17 cellular contexts compared by ENCODE assay signal in genomic region chr18:74982946-74983635, GRCh38.
DNase-seq lines count a peak whose midpoint lies in the region; ATAC-seq, FAIRE-seq and TF ChIP-seq lines count a peak whose summit lies in the region.
"Had no signal": no experiment of that assay in that cellular context is flagged by ENCODE, and none has a peak within 500 bp of the region (broad histone marks: within the 10 kb centered on the region; RNA-seq: fewer than 3 reads in every experiment).

No MANE protein-coding gene starts in this region.

- peaks cover 1 to 38% (median 29%) of the 10 kb centered on the region in 5 donors for H3K36me3 Mint-ChIP-seq in naive thymus-derived CD4-positive, alpha-beta T cell

- H3K36me3 ChIP-seq in naive thymus-derived CD4-positive, alpha-beta T cell (ENCODE audit: control insufficient read depth in 2 of 3, insufficient read depth in 3 of 3, low read length in 3 of 3), result no peaks in the 10 kb centered on the region
- H3K36me3 ChIP-seq: colonic mucosa, vagina had no signal

- peak overlapping the region in 1 of 9 donors; percentile 65 for H3K27ac Mint-ChIP-seq in naive thymus-derived CD4-positive, alpha-beta T cell
- H3K27ac Mint-ChIP-seq: B cell; stimulated activated memory B cell treated with anti-CD40 and anti-IgM and Interleukin-4, amounts not matched to agents 10 μg/mL and 1 μg/mL and 100 μg/mL, for 72 hours had no signal

- peak overlapping the region; percentile 50 for H3K27ac ChIP-seq in HL-60 (replicated peaks)
- peak overlapping the region in 46 of 59 donors; percentile 0 to 78 (median 45) for H3K27ac ChIP-seq in dorsolateral prefrontal cortex
- no peak overlapping the region for H3K27ac ChIP-seq in naive thymus-derived CD4-positive, alpha-beta T cell (ENCODE audit: low read depth, low read length)
- H3K27ac ChIP-seq: colonic mucosa, vagina had no signal

- TF ChIP-seq CTCF in HL-60 (IDR thresholded peaks at IDR 0.05; ENCODE audit: insufficient read depth, low read length) (no peak), dorsolateral prefrontal cortex (IDR thresholded peaks at IDR 0.05 in 54 of 56, conservative IDR thresholded peaks at IDR 0.05 in 2 of 56; ENCODE audit: low read depth in 1 of 56, partially characterized antibody in 56 of 56) (no peak), D721Med (IDR thresholded peaks at IDR 0.05; ENCODE audit: insufficient read depth, missing control alignments) (no peak)

- H3K27me3 Mint-ChIP-seq in naive thymus-derived CD4-positive, alpha-beta T cell, result no peaks in the 10 kb centered on the region
- H3K27me3 Mint-ChIP-seq: B cell; stimulated activated memory B cell treated with anti-CD40 and anti-IgM and Interleukin-4, amounts not matched to agents 10 μg/mL and 1 μg/mL and 100 μg/mL, for 72 hours had no signal

- intact Hi-C loops in dorsolateral prefrontal cortex (cut with DNase I), result no loop called here
- intact Hi-C loops in naive thymus-derived CD4-positive, alpha-beta T cell (cut with micrococcal nuclease), result no loop called here

- no peak for DNase-seq in HL-60 (ENCODE audit: low read depth in 1 of 2, low spot score in 1 of 2)
- peak; percentile 99 for DNase-seq in NCI-H2081 treated with DMSO at 0.1 percent for 48 hours (lab: John Stamatoyannopoulos, UW)
- DNase-seq in dorsolateral prefrontal cortex, result no peak
- DNase-seq in naive thymus-derived CD4-positive, alpha-beta T cell, result no peak
- DNase-seq in NCI-H2196 (lab: John Stamatoyannopoulos, UW; ENCODE audit: unreplicated experiment), result no peak
- no peak for DNase-seq in D721Med (ENCODE audit: insufficient read length, low spot score)
- DNase-seq in NCI-H2227 treated with DMSO at 0.1 percent for 48 hours (lab: John Stamatoyannopoulos, UW), result no peak
- DNase-seq: activated effector memory CD4-positive, alpha-beta T cell treated with Interleukin-2 at 50 U/mL for 16 hours; aorta; colonic mucosa; DMS53; NCI-H345 had no signal

- CTCF ChIA-PET in naive thymus-derived CD4-positive, alpha-beta T cell (lab: Charles Lee), result no interaction called here

- no peaks in the 10 kb centered on the region for H3K27me3 ChIP-seq in HL-60 (ENCODE audit: insufficient read depth, poor library complexity, severe bottlenecking)
- no peaks in the 10 kb centered on the region for H3K27me3 ChIP-seq in dorsolateral prefrontal cortex
- no peaks in the 10 kb centered on the region for H3K27me3 ChIP-seq in naive thymus-derived CD4-positive, alpha-beta T cell (ENCODE audit: control insufficient read depth in 2 of 2, insufficient read depth in 2 of 2, low read length in 2 of 2)
- H3K27me3 ChIP-seq: colonic mucosa, vagina had no signal

- peaks cover 0 to 4% (median 0%) of the 10 kb centered on the region in 7 donors for H3K4me1 Mint-ChIP-seq in naive thymus-derived CD4-positive, alpha-beta T cell
- H3K4me1 Mint-ChIP-seq: B cell; neural crest cell; stimulated activated memory B cell treated with anti-CD40 and anti-IgM and Interleukin-4, amounts not matched to agents 10 μg/mL and 1 μg/mL and 100 μg/mL, for 72 hours had no signal

- H3K9me3 Mint-ChIP-seq in naive thymus-derived CD4-positive, alpha-beta T cell, result no peaks in the 10 kb centered on the region
- H3K9me3 Mint-ChIP-seq: stimulated activated memory B cell treated with anti-CD40 and anti-IgM and Interleukin-4, amounts not matched to agents 10 μg/mL and 1 μg/mL and 100 μg/mL, for 72 hours had no signal

- peak; percentile 86 for ATAC-seq in naive thymus-derived CD4-positive, alpha-beta T cell
- ATAC-seq in GM21723 (IDR thresholded peaks at IDR 0.05; ENCODE audit: unreplicated experiment), result no peak
- ATAC-seq: stimulated activated memory B cell treated with anti-CD40 and anti-IgM and Interleukin-4, amounts not matched to agents 10 μg/mL and 1 μg/mL and 100 μg/mL, for 72 hours had no signal

- no peaks in the 10 kb centered on the region for H3K9me3 ChIP-seq in naive thymus-derived CD4-positive, alpha-beta T cell (ENCODE audit: control insufficient read depth in 2 of 3, low read length in 3 of 3)
- H3K9me3 ChIP-seq: colonic mucosa, vagina had no signal

- H3K4me3 Mint-ChIP-seq in naive thymus-derived CD4-positive, alpha-beta T cell, result no peak overlapping the region
- H3K4me3 Mint-ChIP-seq: B cell; neural crest cell; stimulated activated memory B cell treated with anti-CD40 and anti-IgM and Interleukin-4, amounts not matched to agents 10 μg/mL and 1 μg/mL and 100 μg/mL, for 72 hours had no signal

- H3K4me1 ChIP-seq in naive thymus-derived CD4-positive, alpha-beta T cell (ENCODE audit: control insufficient read depth in 2 of 2, insufficient read depth in 2 of 2, low read length in 2 of 2), result no peaks in the 10 kb centered on the region
- H3K4me1 ChIP-seq: colonic mucosa, vagina had no signal

- POLR2A ChIA-PET in naive thymus-derived CD4-positive, alpha-beta T cell (lab: Charles Lee), result no interaction called here

- H3K4me3 ChIP-seq in HL-60 (replicated peaks; ENCODE audit: insufficient read depth, low read length) (no peak overlapping the region), dorsolateral prefrontal cortex (peak overlapping the region in 8 of 59 donors; percentile 0 to 26 (median 12))
- no peak overlapping the region for H3K4me3 ChIP-seq in naive thymus-derived CD4-positive, alpha-beta T cell (ENCODE audit: low read length)
- H3K4me3 ChIP-seq: colonic mucosa, vagina had no signal

- FAIRE-seq in D721Med (lab: Jason Lieb, UNC), result no peak
